ENCODE assay signal across 8 cellular contexts in genomic region chr19:45505996-45506245, GRCh38. TPM values are rescaled to one million over a fixed set of nuclear protein-coding genes. Genes with fewer than 3 reads are reported as not detected.
DNase-seq lines count a peak whose midpoint lies in the region; ATAC-seq and TF ChIP-seq lines count a peak whose summit lies in the region.

No MANE protein-coding gene starts in this region.

- H3K4me3 ChIP-seq in GM23248 (peak overlapping the region; percentile 99), WI38 (ENCODE audit: low read depth, low read length) (peak overlapping the region; percentile 83; the same call in 1 of the 2 replicates), foreskin fibroblast (ENCODE audit: low read depth in 1 of 2, low read length in 2 of 2) (peak overlapping the region; percentile 80 to 99), skeletal muscle cell (ENCODE audit: low read depth, low read length) (peak overlapping the region; percentile 99)

- peaks cover 36% of the 10 kb centered on the region for H3K79me2 ChIP-seq in GM23248 (ENCODE audit: insufficient read depth)

- H3K36me3 ChIP-seq in GM23248 (ENCODE audit: low read depth), result no peaks in the 10 kb centered on the region

- H2AFZ ChIP-seq in GM23248, result peak overlapping the region; percentile 88

- H3F3A ChIP-seq in GM23248 (ENCODE audit: insufficient read depth), result peaks cover 16% of the 10 kb centered on the region

- in situ Hi-C loops in GM23248 (cut with MboI), result no loop called here

- TF ChIP-seq CTCF in WI38 (IDR thresholded peaks at IDR 0.05; ENCODE audit: low read depth, low read length) (no peak), foreskin fibroblast (IDR thresholded peaks at IDR 0.05; ENCODE audit: low read depth, low read length) (no peak)

- WGBS in GM23248 (ENCODE audit: low coverage in 1 of 2, low lambda C conversion rate in 2 of 2, missing lambda C conversion rate in 2 of 2), 2 experiments, result 36 to 53% methylated on average over 5 of the region's 5 CpGs

- DNase-seq in GM23248 (no peak), foreskin fibroblast (no peak), skeletal muscle cell (ENCODE audit: low read depth) (no peak), C1 segment of cervical spinal cord (lab: John Stamatoyannopoulos, UW) (no peak), NCI-H146 treated with DMSO at 0.1 percent for 48 hours (lab: John Stamatoyannopoulos, UW; ENCODE audit: unreplicated experiment) (no peak)

- H3K9me3 ChIP-seq in GM23248 (ENCODE audit: low read depth), result no peaks in the 10 kb centered on the region

- H3K4me1 ChIP-seq in GM23248 (ENCODE audit: insufficient read depth), result peaks cover 15% of the 10 kb centered on the region

- no peaks in the 10 kb centered on the region for H4K20me1 ChIP-seq in GM23248 (ENCODE audit: insufficient read depth)

- peak overlapping the region; percentile 86 for H3K9ac ChIP-seq in GM23248

- H3K27ac ChIP-seq in GM23248, result peak overlapping the region; percentile 72

- peak overlapping the region; percentile 97 for H3K4me2 ChIP-seq in GM23248 (ENCODE audit: unreplicated experiment)

- H3K27me3 ChIP-seq in GM23248 (replicated peaks; ENCODE audit: insufficient read depth), result no peaks in the 10 kb centered on the region

- no peaks in the 10 kb centered on the region for H3K9me2 ChIP-seq in GM23248 (ENCODE audit: insufficient read depth)

- ATAC-seq in HG03280 (IDR thresholded peaks at IDR 0.05; ENCODE audit: unreplicated experiment) (no peak), GM18870 (IDR thresholded peaks at IDR 0.05; ENCODE audit: unreplicated experiment) (no peak)

RNA-seq across cellular contexts. Expression of gene VASP, which starts 1.4 kb away (rescaled TPM):
- total RNA-seq in GM23248 (2014; rRNA removed; shearing (Covaris generic)), result 108 and 135 TPM in 2 replicates
- 31.9 and 32.6 TPM in 2 replicates for polyA plus RNA-seq in GM23248 (2016; fragmentation: Nextera tagmentation; extraction: Ambion mirVana)

RNA-seq across cellular contexts. Expression of gene PPM1N, which starts 7.7 kb away (rescaled TPM):
- total RNA-seq in GM23248 (2014; rRNA removed; shearing (Covaris generic)), result 0.32 TPM in 1 of 2 replicates, not detected in the other
- polyA plus RNA-seq in GM23248 (2016; fragmentation: Nextera tagmentation; extraction: Ambion mirVana), result 0.33 and 0.63 TPM in 2 replicates

RNA-seq across cellular contexts. Expression of gene RTN2, which starts 9.1 kb away (rescaled TPM):
- 14.8 and 19.6 TPM in 2 replicates for total RNA-seq in GM23248 (2014; rRNA removed; shearing (Covaris generic))
- 7.8 and 8.2 TPM in 2 replicates for polyA plus RNA-seq in GM23248 (2016; fragmentation: Nextera tagmentation; extraction: Ambion mirVana)

RNA-seq across cellular contexts. Expression of gene FOSB, which starts 38.1 kb away (rescaled TPM):
- 11.9 and 16.1 TPM in 2 replicates for total RNA-seq in GM23248 (2014; rRNA removed; shearing (Covaris generic))
- 4.8 and 8.3 TPM in 2 replicates for polyA plus RNA-seq in GM23248 (2016; fragmentation: Nextera tagmentation; extraction: Ambion mirVana)
